16 cellular contexts compared by ENCODE assay signal in the genomic region with DNA sequence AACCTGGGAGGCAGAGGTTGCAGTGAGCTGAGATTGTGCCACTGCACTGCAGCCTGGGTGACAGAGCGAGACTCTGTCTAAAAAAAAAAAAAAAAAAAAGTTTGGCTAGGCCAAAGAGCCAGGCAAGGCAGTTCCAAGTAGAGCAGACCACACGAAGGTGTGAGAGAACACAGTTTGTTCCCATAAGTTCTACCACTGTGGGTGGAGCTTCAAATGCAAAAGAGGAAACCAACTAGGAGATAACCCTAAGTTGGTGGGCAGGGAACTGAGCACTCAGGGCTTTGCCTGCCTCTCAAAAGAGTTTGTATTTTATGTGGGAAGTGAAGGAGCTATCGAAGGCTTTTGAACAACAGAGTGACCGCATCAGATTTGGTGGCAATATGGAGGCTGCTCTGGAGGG.
"Had no signal": no experiment of that assay in that cellular context is flagged by ENCODE, and none has a peak within 500 bp of the region (broad histone marks: within the 10 kb centered on the region; RNA-seq: fewer than 3 reads in every experiment).

No MANE protein-coding gene starts in this region.

- H3K9me3 Mint-ChIP-seq: activated naive CD8-positive, alpha-beta T cell treated with anti-CD3 and anti-CD28 coated beads for 36 hours; WTC11 had no signal

- H3K9me3 ChIP-seq: lower lobe of right lung, stomach, thoracic aorta had no signal

- H3K27ac ChIP-seq: dorsolateral prefrontal cortex, hepatocyte, lower lobe of right lung, stomach, thoracic aorta had no signal

- H3K36me3 ChIP-seq: lower lobe of right lung, thoracic aorta had no signal

- H3K27ac Mint-ChIP-seq: activated naive CD8-positive, alpha-beta T cell treated with anti-CD3 and anti-CD28 coated beads for 36 hours; WTC11 had no signal

- H3K27me3 ChIP-seq: hepatocyte, stomach had no signal

- DNase-seq: activated CD4-positive, alpha-beta T cell treated with anti-CD3 and anti-CD28 coated beads, Interleukin-2, amount 50 U/mL, for 1 hour; activated effector memory CD4-positive, alpha-beta T cell treated with anti-CD3 and anti-CD28 coated beads, Interleukin-2, amount 50 U/mL, for 16 hours; activated naive CD8-positive, alpha-beta T cell treated with anti-CD3 and anti-CD28 coated beads for 36 hours; activated T-cell treated with anti-CD3 and anti-CD28 coated beads, Interleukin-2, amount 50 U/mL, for 1 hour; aorta; dorsolateral prefrontal cortex; kidney; lower lobe of right lung; midbrain; posterior cingulate gyrus; stimulated activated CD4-positive, alpha-beta T cell treated with anti-CD3 and anti-CD28 coated beads, Interleukin-4, amount 100 ng/mL, for 4 hours; stomach; T-helper 9 cell had no signal

- H3K36me3 Mint-ChIP-seq: activated naive CD8-positive, alpha-beta T cell treated with anti-CD3 and anti-CD28 coated beads for 36 hours; WTC11 had no signal

- ATAC-seq: lower lobe of right lung, WTC11 had no signal

- H3K4me3 Mint-ChIP-seq: activated naive CD8-positive, alpha-beta T cell treated with anti-CD3 and anti-CD28 coated beads for 36 hours; WTC11 had no signal

- H3K4me3 ChIP-seq: dorsolateral prefrontal cortex, hepatocyte, lower lobe of right lung, stomach, thoracic aorta had no signal
